In the genomic region with DNA sequence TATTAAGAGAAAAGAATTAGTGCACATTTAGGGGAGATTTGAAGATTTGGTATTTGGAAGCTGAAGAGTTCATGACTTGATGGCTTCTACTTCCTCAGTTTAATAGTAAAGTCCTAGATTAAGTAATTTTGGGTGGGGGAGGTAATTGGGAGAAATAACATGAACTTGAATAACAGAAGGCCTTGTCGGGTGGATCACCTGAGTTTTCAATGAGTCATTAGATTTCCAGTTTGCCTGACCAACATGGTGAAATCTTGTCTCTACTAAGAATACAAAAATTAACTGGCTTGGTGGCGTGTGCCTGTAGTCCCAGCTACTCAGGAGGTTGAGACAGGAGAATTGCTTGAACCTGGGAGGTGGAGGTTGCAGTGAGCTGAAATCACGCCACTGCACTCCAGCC, we compare ENCODE assay signal across 18 cellular contexts.
A peak's percentile ranks its signal among the peaks of the same experiment; 100 is the strongest.
DNase-seq lines count a peak whose midpoint lies in the region; ATAC-seq, FAIRE-seq and TF ChIP-seq lines count a peak whose summit lies in the region.
"Had no signal": no experiment of that assay in that cellular context is flagged by ENCODE, and none has a peak within 500 bp of the region (broad histone marks: within the 10 kb centered on the region; RNA-seq: fewer than 3 reads in every experiment).

No MANE protein-coding gene starts in this region.

- no peak for DNase-seq in WTC11 (ENCODE audit: low spot score)
- peak; percentile 64 for DNase-seq in bronchial epithelial cell (ENCODE audit: low read depth)
- peak; percentile 3 for DNase-seq in epithelial cell of prostate (ENCODE audit: low read depth, low spot score)
- DNase-seq in activated naive CD4-positive, alpha-beta T cell treated with anti-CD3 and anti-CD28 coated beads, Interleukin-2, amount 50 U/mL, for 16 hours: no peak
- no peak for DNase-seq in NOMO-1 treated with DMSO at 0.1 percent for 48 hours (lab: John Stamatoyannopoulos, UW; ENCODE audit: unreplicated experiment)
- no peak for DNase-seq in occipital lobe (lab: John Stamatoyannopoulos, UW)
- DNase-seq: C1 segment of cervical spinal cord; Calu3; CD4-positive, alpha-beta memory T cell; COR-L47; DMS53; DMS79 treated with DMSO at 0.1 percent for 48 hours; GF-D8 had no signal

- TF ChIP-seq CTCF in WTC11 (IDR thresholded peaks at IDR 0.05) (no peak), bronchial epithelial cell (IDR thresholded peaks at IDR 0.05; ENCODE audit: insufficient read depth, low read length, severe bottlenecking) (no peak)

- peaks cover 74% of the 10 kb centered on the region for H3K4me1 Mint-ChIP-seq in WTC11
- H3K4me1 Mint-ChIP-seq: CD4-positive, alpha-beta memory T cell had no signal

- no peak overlapping the region for H3K4me3 Mint-ChIP-seq in WTC11
- H3K4me3 Mint-ChIP-seq: CD4-positive, alpha-beta memory T cell; GM23338 had no signal

- peaks cover 6% of the 10 kb centered on the region; the same call in 1 of the 2 replicates for H3K36me3 Mint-ChIP-seq in WTC11
- H3K36me3 Mint-ChIP-seq: CD4-positive, alpha-beta memory T cell had no signal

- no peak overlapping the region for H3K4me3 ChIP-seq in bronchial epithelial cell (ENCODE audit: low read depth, low read length)
- H3K4me3 ChIP-seq: GM23338, HAP-1 had no signal

- H3K27ac ChIP-seq in epithelial cell of prostate: no peak overlapping the region

- peak overlapping the region; percentile 88 for H3K27ac Mint-ChIP-seq in WTC11
- H3K27ac Mint-ChIP-seq: CD4-positive, alpha-beta memory T cell had no signal

- CTCF ChIA-PET in WTC11 (lab: Charles Lee): no interaction called here

- ATAC-seq in WTC11: no peak
- ATAC-seq: GM23338 had no signal

- H3K36me3 ChIP-seq in bronchial epithelial cell (ENCODE audit: control insufficient read depth, insufficient read depth, low read length): no peaks in the 10 kb centered on the region
- H3K36me3 ChIP-seq: HAP-1 had no signal

- H3K9me3 Mint-ChIP-seq in WTC11: peaks cover 12% of the 10 kb centered on the region; the same call in 1 of the 2 replicates
- H3K9me3 Mint-ChIP-seq: GM23338 had no signal

- H3K27me3 ChIP-seq in bronchial epithelial cell (ENCODE audit: control insufficient read depth, insufficient read depth, low read length): no peaks in the 10 kb centered on the region

- no peaks in the 10 kb centered on the region for H3K27me3 Mint-ChIP-seq in WTC11 (ENCODE audit: low read depth)

- FAIRE-seq in bronchial epithelial cell (lab: Jason Lieb, UNC): no peak
- FAIRE-seq: GM12891, GM18507, H54 had no signal

- POLR2A ChIA-PET in WTC11 (lab: Charles Lee): no interaction called here

TF ChIP-seq in WTC11, 78 proteins besides CTCF, POLR2A, EP300 and RAD21 (continues in another document):
- TF ChIP-seq OVOL2 (CRISPR knock-in tag; IDR thresholded peaks at IDR 0.05; ENCODE audit: borderline replicate concordance): no peak
- TF ChIP-seq IRF2 (CRISPR knock-in tag; IDR thresholded peaks at IDR 0.05; ENCODE audit: borderline replicate concordance, low read depth): no peak
- no peak for TF ChIP-seq SMAD4 (CRISPR knock-in tag; IDR thresholded peaks at IDR 0.05)
- TF ChIP-seq, protein P1, sequence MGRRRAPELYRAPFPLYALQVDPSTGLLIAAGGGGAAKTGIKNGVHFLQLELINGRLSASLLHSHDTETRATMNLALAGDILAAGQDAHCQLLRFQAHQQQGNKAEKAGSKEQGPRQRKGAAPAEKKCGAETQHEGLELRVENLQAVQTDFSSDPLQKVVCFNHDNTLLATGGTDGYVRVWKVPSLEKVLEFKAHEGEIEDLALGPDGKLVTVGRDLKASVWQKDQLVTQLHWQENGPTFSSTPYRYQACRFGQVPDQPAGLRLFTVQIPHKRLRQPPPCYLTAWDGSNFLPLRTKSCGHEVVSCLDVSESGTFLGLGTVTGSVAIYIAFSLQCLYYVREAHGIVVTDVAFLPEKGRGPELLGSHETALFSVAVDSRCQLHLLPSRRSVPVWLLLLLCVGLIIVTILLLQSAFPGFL (CRISPR knock-in tag; IDR thresholded peaks at IDR 0.05; ENCODE audit: borderline replicate concordance): no peak
- no peak for TF ChIP-seq ZNF121 (CRISPR knock-in tag; IDR thresholded peaks at IDR 0.05)
- no peak for TF ChIP-seq FOXP1 (CRISPR knock-in tag; IDR thresholded peaks at IDR 0.05; ENCODE audit: borderline replicate concordance)
- TF ChIP-seq, protein P2, sequence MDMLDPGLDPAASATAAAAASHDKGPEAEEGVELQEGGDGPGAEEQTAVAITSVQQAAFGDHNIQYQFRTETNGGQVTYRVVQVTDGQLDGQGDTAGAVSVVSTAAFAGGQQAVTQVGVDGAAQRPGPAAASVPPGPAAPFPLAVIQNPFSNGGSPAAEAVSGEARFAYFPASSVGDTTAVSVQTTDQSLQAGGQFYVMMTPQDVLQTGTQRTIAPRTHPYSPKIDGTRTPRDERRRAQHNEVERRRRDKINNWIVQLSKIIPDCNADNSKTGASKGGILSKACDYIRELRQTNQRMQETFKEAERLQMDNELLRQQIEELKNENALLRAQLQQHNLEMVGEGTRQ (CRISPR knock-in tag; IDR thresholded peaks at IDR 0.05): no peak
- TF ChIP-seq, protein P3, sequence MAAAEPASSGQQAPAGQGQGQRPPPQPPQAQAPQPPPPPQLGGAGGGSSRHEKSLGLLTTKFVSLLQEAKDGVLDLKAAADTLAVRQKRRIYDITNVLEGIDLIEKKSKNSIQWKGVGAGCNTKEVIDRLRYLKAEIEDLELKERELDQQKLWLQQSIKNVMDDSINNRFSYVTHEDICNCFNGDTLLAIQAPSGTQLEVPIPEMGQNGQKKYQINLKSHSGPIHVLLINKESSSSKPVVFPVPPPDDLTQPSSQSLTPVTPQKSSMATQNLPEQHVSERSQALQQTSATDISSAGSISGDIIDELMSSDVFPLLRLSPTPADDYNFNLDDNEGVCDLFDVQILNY (CRISPR knock-in tag; IDR thresholded peaks at IDR 0.05): no peak
- TF ChIP-seq ZNF232 (CRISPR knock-in tag; IDR thresholded peaks at IDR 0.05): no peak
- TF ChIP-seq, protein P4, sequence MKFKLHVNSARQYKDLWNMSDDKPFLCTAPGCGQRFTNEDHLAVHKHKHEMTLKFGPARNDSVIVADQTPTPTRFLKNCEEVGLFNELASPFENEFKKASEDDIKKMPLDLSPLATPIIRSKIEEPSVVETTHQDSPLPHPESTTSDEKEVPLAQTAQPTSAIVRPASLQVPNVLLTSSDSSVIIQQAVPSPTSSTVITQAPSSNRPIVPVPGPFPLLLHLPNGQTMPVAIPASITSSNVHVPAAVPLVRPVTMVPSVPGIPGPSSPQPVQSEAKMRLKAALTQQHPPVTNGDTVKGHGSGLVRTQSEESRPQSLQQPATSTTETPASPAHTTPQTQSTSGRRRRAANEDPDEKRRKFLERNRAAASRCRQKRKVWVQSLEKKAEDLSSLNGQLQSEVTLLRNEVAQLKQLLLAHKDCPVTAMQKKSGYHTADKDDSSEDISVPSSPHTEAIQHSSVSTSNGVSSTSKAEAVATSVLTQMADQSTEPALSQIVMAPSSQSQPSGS (CRISPR knock-in tag; IDR thresholded peaks at IDR 0.05; ENCODE audit: borderline replicate concordance, low read depth): no peak
- TF ChIP-seq, protein P5, sequence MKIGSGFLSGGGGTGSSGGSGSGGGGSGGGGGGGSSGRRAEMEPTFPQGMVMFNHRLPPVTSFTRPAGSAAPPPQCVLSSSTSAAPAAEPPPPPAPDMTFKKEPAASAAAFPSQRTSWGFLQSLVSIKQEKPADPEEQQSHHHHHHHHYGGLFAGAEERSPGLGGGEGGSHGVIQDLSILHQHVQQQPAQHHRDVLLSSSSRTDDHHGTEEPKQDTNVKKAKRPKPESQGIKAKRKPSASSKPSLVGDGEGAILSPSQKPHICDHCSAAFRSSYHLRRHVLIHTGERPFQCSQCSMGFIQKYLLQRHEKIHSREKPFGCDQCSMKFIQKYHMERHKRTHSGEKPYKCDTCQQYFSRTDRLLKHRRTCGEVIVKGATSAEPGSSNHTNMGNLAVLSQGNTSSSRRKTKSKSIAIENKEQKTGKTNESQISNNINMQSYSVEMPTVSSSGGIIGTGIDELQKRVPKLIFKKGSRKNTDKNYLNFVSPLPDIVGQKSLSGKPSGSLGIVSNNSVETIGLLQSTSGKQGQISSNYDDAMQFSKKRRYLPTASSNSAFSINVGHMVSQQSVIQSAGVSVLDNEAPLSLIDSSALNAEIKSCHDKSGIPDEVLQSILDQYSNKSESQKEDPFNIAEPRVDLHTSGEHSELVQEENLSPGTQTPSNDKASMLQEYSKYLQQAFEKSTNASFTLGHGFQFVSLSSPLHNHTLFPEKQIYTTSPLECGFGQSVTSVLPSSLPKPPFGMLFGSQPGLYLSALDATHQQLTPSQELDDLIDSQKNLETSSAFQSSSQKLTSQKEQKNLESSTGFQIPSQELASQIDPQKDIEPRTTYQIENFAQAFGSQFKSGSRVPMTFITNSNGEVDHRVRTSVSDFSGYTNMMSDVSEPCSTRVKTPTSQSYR (CRISPR knock-in tag; IDR thresholded peaks at IDR 0.05): no peak
- no peak for TF ChIP-seq MXD4 (CRISPR knock-in tag; IDR thresholded peaks at IDR 0.05; ENCODE audit: borderline replicate concordance)
- TF ChIP-seq CBFB (CRISPR knock-in tag; IDR thresholded peaks at IDR 0.05; ENCODE audit: low read depth): no peak
- TF ChIP-seq SP1 (CRISPR knock-in tag; conservative IDR thresholded peaks at IDR 0.05): no peak

Comparison
In these comparisons a context has a peak if more than half of its experiments do, and no peak if none do; other contexts are left out.
1. DNase-seq: peak in bronchial epithelial cell (single experiment) and epithelial cell of prostate (single experiment); none in WTC11 (single experiment), activated naive CD4-positive, alpha-beta T cell treated with anti-CD3 and anti-CD28 coated beads, Interleukin-2, amount 50 U/mL, for 16 hours (single experiment), NOMO-1 treated with DMSO at 0.1 percent for 48 hours (single experiment) and occipital lobe (single experiment).